ENCODE assay signal across 15 cellular contexts in the genomic region with DNA sequence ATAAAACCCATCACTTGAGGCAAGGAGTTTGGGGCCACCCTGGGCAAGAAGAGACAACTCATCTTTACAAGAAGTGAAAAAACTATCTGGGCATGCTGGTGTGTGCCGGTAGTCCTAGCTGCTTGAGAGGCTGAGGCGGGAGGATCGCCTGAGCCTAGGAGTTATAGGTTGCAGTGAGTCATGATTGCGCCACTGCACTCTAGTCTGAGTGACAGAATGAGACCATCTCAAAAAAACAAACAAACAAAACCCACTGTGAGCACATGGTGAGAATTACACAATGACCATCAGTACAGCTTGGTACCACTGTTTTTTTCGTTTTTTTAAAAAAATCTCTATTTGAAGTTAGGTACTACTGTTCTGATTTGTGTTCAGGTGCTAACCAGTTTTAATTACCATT. TPM values are rescaled to one million over a fixed set of nuclear protein-coding genes. Genes with fewer than 3 reads are reported as not detected.
DNase-seq lines count a peak whose midpoint lies in the region; ATAC-seq and TF ChIP-seq lines count a peak whose summit lies in the region.
"Had no signal": no experiment of that assay in that cellular context is flagged by ENCODE, and none has a peak within 500 bp of the region (broad histone marks: within the 10 kb centered on the region; RNA-seq: fewer than 3 reads in every experiment).

No MANE protein-coding gene starts in this region.

- intact Hi-C loops in Panc1 (cut with micrococcal nuclease; ENCODE audit: unreplicated experiment) (no loop called here), vagina (cut with DNase I) (no loop called here), testis (cut with DNase I; ENCODE audit: low total_unique reads) (no loop called here)

- CTCF ChIA-PET in Panc1 (lab: Charles Lee) = no interaction called here

- ATAC-seq in Panc1 = peak; percentile 77; the same call in 1 of the 2 replicates
- ATAC-seq: GM12878 had no signal

- no peak overlapping the region for H3K4me3 ChIP-seq in Panc1 (ENCODE audit: low read depth in 2 of 2, low read length in 2 of 2)
- H3K4me3 ChIP-seq in fibroblast of mammary gland (ENCODE audit: control insufficient read depth, low read depth, low read length) = no peak overlapping the region
- H3K4me3 ChIP-seq in vagina = no peak overlapping the region
- H3K4me3 ChIP-seq in coronary artery = no peak overlapping the region
- no peak overlapping the region for H3K4me3 ChIP-seq in testis
- H3K4me3 ChIP-seq: GM12878 had no signal

- DNase-seq in stimulated activated CD4-positive, alpha-beta T cell treated with anti-CD3 and anti-CD28 coated beads, Interleukin-1b, Interleukin-23, amount 100 ng/mL, for 48 hours = peak; percentile 40
- no peak for DNase-seq in stimulated activated CD4-positive, alpha-beta T cell treated with anti-CD3 and anti-CD28 coated beads, Interleukin-4, amount 100 ng/mL, for 24 hours
- peak; percentile 56 for DNase-seq in Panc1 (ENCODE audit: low read depth, low spot score)
- DNase-seq in fibroblast of mammary gland (ENCODE audit: low read depth) = peak; percentile 89
- DNase-seq in vagina (ENCODE audit: extremely low spot score in 2 of 2) = no peak
- no peak for DNase-seq in coronary artery (ENCODE audit: low spot score)
- no peak for DNase-seq in testis
- no peak for DNase-seq in T-helper 2 cell
- DNase-seq: KG1, naive B cell, NCI-H69, T1000 had no signal

- H3K9me3 ChIP-seq in Panc1 (ENCODE audit: control insufficient read depth, insufficient read depth, low read depth, low read length) = no peaks in the 10 kb centered on the region
- H3K9me3 ChIP-seq in vagina = no peaks in the 10 kb centered on the region
- no peaks in the 10 kb centered on the region for H3K9me3 ChIP-seq in testis

- H3K27me3 ChIP-seq in Panc1 (ENCODE audit: control insufficient read depth, insufficient read depth, low read length) = no peaks in the 10 kb centered on the region
- no peaks in the 10 kb centered on the region for H3K27me3 ChIP-seq in vagina
- H3K27me3 ChIP-seq in testis = no peaks in the 10 kb centered on the region

- H3K4me1 ChIP-seq in Panc1 (ENCODE audit: control insufficient read depth, insufficient read depth, low read length) = no peaks in the 10 kb centered on the region
- peaks cover 4% of the 10 kb centered on the region for H3K4me1 ChIP-seq in vagina
- peaks cover 6% of the 10 kb centered on the region for H3K4me1 ChIP-seq in testis

- TF ChIP-seq POLR2A in vagina (IDR thresholded peaks at IDR 0.05) (no peak), testis (IDR thresholded peaks at IDR 0.05) (no peak)

- POLR2A ChIA-PET in Panc1 (lab: Charles Lee) = no interaction called here

- peaks cover 3% of the 10 kb centered on the region; the same call in 1 of the 2 replicates for H3K36me3 ChIP-seq in Panc1 (ENCODE audit: control insufficient read depth, insufficient read depth, low read length)
- H3K36me3 ChIP-seq in vagina = peaks cover 0 to 37% of the 10 kb centered on the region in 2 donors
- no peaks in the 10 kb centered on the region for H3K36me3 ChIP-seq in testis (ENCODE audit: low read depth, missing control alignments)

- no TSS peak for BruUV-seq in Panc1 (replicated peaks; lab: Mats Ljungman, UMichigan)

- in situ Hi-C loops in Panc1 (cut with HindIII; ENCODE audit: low pct_unique_long_range_greater_than_20kb, low sequenced_read_pairs) = no loop called here

- 95 to 96% methylated on average over 5 of the region's 5 CpGs for WGBS in testis, 2 donors

- H3K27ac ChIP-seq in Panc1 (ENCODE audit: low read length) = no peak overlapping the region
- H3K27ac ChIP-seq in vagina = peak overlapping the region; percentile 19
- no peak overlapping the region for H3K27ac ChIP-seq in coronary artery
- no peak overlapping the region for H3K27ac ChIP-seq in testis
- H3K27ac ChIP-seq: C4-2B had no signal

- TF ChIP-seq CTCF in Panc1 (IDR thresholded peaks at IDR 0.05) = no peak
- no peak for TF ChIP-seq CTCF in fibroblast of mammary gland (conservative IDR thresholded peaks at IDR 0.05; ENCODE audit: control insufficient read depth, insufficient read depth, low read depth, low read length)
- no peak for TF ChIP-seq CTCF in vagina (IDR thresholded peaks at IDR 0.05)
- TF ChIP-seq CTCF in coronary artery (IDR thresholded peaks at IDR 0.05) = no peak
- TF ChIP-seq CTCF in testis (IDR thresholded peaks at IDR 0.05) = no peak

RNA-seq across cellular contexts. Expression of gene VPS39, which starts 13.6 kb away (rescaled TPM):
- total RNA-seq in Panc1 (2021; ENCODE audit: unreplicated experiment) = 55.2 TPM
- polyA plus RNA-seq in Panc1 (2012; ENCODE audit: insufficient read length) = 40.6 TPM
- total RNA-seq in vagina = 85.2 TPM
- 100 to 1,000 TPM; 120 to 135 TPM for total RNA-seq in testis
- 71.8 TPM for polyA plus RNA-seq in testis (ENCODE audit: insufficient read depth, low read depth, low replicate concordance)

RNA-seq across cellular contexts. Expression of gene PLA2G4F, which starts 38.1 kb away (rescaled TPM):
- not detected for total RNA-seq in Panc1 (2021; ENCODE audit: unreplicated experiment)
- polyA plus RNA-seq in Panc1 (2012; ENCODE audit: insufficient read length) = not detected
- 35.1 TPM for total RNA-seq in vagina
- under 1 TPM; 0.12 to 0.31 TPM for total RNA-seq in testis
- polyA plus RNA-seq in testis (ENCODE audit: insufficient read depth, low read depth, low replicate concordance) = 0.15 TPM
- total RNA-seq: GM12878, subcutaneous adipose tissue had no signal
- polyA plus RNA-seq: GM12878 had no signal

Comparison
In these comparisons a context has a peak if more than half of its experiments do, and no peak if none do; other contexts are left out.
1. DNase-seq: peak in stimulated activated CD4-positive, alpha-beta T cell treated with anti-CD3 and anti-CD28 coated beads, Interleukin-1b, Interleukin-23, amount 100 ng/mL, for 48 hours (single experiment), Panc1 (single experiment) and fibroblast of mammary gland (single experiment); none in stimulated activated CD4-positive, alpha-beta T cell treated with anti-CD3 and anti-CD28 coated beads, Interleukin-4, amount 100 ng/mL, for 24 hours (single experiment), vagina (0 of 2), coronary artery (single experiment), testis (single experiment) and T-helper 2 cell (0 of 5).
2. RNA of gene PLA2G4F, which starts 38.1 kb away (total RNA-seq): 35.1 TPM in vagina (single experiment); 0.12 to 0.31 TPM in testis and not detected in Panc1 (single experiment); every median in the first group is over 10 times any median in the second.